1 cellular context compared by ENCODE assay signal in the genomic region with DNA sequence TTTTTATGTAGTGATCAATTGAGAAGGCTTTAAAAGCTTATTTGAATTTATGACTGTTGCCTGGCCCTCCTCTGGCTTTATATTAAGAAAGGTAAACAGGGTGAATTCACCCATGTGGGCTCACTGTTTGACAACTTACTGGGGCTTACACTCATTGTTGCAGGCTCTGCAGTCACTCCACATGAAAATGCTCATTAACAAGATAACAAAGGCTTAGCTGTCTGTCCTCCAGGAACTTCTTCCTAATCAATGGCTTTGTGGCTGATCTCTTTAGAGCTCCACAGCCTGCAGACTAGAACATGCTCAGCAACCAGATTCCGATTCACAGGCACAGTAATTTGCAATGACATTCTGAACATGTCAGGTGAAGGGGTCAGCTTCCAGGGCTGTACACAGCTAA.
TF ChIP-seq lines count a peak whose summit lies in the region.

No MANE protein-coding gene starts in this region.

TF ChIP-seq in GM23338, 12 proteins besides CTCF, POLR2A, EP300 and RAD21 (continued from another document):
- TF ChIP-seq, protein P1, sequence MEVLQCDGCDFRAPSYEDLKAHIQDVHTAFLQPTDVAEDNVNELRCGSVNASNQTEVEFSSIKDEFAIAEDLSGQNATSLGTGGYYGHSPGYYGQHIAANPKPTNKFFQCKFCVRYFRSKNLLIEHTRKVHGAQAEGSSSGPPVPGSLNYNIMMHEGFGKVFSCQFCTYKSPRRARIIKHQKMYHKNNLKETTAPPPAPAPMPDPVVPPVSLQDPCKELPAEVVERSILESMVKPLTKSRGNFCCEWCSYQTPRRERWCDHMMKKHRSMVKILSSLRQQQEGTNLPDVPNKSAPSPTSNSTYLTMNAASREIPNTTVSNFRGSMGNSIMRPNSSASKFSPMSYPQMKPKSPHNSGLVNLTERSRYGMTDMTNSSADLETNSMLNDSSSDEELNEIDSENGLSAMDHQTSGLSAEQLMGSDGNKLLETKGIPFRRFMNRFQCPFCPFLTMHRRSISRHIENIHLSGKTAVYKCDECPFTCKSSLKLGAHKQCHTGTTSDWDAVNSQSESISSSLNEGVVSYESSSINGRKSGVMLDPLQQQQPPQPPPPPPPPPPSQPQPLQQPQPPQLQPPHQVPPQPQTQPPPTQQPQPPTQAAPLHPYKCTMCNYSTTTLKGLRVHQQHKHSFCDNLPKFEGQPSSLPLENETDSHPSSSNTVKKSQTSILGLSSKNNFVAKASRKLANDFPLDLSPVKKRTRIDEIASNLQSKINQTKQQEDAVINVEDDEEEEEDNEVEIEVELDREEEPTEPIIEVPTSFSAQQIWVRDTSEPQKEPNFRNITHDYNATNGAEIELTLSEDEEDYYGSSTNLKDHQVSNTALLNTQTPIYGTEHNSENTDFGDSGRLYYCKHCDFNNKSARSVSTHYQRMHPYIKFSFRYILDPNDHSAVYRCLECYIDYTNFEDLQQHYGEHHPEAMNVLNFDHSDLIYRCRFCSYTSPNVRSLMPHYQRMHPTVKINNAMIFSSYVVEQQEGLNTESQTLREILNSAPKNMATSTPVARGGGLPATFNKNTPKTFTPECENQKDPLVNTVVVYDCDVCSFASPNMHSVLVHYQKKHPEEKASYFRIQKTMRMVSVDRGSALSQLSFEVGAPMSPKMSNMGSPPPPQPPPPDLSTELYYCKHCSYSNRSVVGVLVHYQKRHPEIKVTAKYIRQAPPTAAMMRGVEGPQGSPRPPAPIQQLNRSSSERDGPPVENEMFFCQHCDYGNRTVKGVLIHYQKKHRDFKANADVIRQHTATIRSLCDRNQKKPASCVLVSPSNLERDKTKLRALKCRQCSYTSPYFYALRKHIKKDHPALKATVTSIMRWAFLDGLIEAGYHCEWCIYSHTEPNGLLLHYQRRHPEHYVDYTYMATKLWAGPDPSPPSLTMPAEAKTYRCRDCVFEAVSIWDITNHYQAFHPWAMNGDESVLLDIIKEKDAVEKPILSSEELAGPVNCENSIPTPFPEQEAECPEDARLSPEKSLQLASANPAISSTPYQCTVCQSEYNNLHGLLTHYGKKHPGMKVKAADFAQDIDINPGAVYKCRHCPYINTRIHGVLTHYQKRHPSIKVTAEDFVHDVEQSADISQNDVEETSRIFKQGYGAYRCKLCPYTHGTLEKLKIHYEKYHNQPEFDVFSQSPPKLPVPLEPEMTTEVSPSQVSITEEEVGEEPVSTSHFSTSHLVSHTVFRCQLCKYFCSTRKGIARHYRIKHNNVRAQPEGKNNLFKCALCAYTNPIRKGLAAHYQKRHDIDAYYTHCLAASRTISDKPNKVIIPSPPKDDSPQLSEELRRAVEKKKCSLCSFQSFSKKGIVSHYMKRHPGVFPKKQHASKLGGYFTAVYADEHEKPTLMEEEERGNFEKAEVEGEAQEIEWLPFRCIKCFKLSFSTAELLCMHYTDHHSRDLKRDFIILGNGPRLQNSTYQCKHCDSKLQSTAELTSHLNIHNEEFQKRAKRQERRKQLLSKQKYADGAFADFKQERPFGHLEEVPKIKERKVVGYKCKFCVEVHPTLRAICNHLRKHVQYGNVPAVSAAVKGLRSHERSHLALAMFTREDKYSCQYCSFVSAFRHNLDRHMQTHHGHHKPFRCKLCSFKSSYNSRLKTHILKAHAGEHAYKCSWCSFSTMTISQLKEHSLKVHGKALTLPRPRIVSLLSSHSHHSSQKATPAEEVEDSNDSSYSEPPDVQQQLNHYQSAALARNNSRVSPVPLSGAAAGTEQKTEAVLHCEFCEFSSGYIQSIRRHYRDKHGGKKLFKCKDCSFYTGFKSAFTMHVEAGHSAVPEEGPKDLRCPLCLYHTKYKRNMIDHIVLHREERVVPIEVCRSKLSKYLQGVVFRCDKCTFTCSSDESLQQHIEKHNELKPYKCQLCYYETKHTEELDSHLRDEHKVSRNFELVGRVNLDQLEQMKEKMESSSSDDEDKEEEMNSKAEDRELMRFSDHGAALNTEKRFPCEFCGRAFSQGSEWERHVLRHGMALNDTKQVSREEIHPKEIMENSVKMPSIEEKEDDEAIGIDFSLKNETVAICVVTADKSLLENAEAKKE (CRISPR knock-in tag; IDR thresholded peaks at IDR 0.05), result peak; percentile 99
